Comparison of ENCODE assay signal across 8 cellular contexts in genomic region chr20:10674684-10675455, GRCh38. TPM values are rescaled to one million over a fixed set of nuclear protein-coding genes. Genes with fewer than 3 reads are reported as not detected.
DNase-seq lines count a peak whose midpoint lies in the region; ATAC-seq and TF ChIP-seq lines count a peak whose summit lies in the region.

No MANE protein-coding gene starts in this region.

- H3K4me3 ChIP-seq in RWPE2 (ENCODE audit: severe bottlenecking) (peak overlapping the region; percentile 69), breast epithelium (peak overlapping the region; percentile 86 to 93 (median 87)), skeletal muscle satellite cell (ENCODE audit: low read length) (peak overlapping the region; percentile 89)

- H3K27ac ChIP-seq in RWPE2 (ENCODE audit: poor library complexity, severe bottlenecking) (peak overlapping the region; percentile 92), breast epithelium (peak overlapping the region; percentile 96 to 98)

- H3K4me2 ChIP-seq in skeletal muscle satellite cell (ENCODE audit: low read length) = peak overlapping the region; percentile 91

- intact Hi-C loops in breast epithelium (cut with DNase I; ENCODE audit: low total_unique reads) = loop anchor here (10.0 kb wide), 2 partner anchors 110 to 1410 kb away; no protein-coding TSS in a partner anchor

- H3K9me3 ChIP-seq in RWPE2 (ENCODE audit: severe bottlenecking) (no peaks in the 10 kb centered on the region), breast epithelium (no peaks in the 10 kb centered on the region), skeletal muscle satellite cell (replicated peaks; ENCODE audit: low read length) (no peaks in the 10 kb centered on the region)

- TF ChIP-seq POLR2A in breast epithelium (IDR thresholded peaks at IDR 0.05) = no peak

- H3K36me3 ChIP-seq in RWPE2 (ENCODE audit: low read depth) = peaks cover 28% of the 10 kb centered on the region
- no peaks in the 10 kb centered on the region for H3K36me3 ChIP-seq in breast epithelium
- no peaks in the 10 kb centered on the region for H3K36me3 ChIP-seq in skeletal muscle satellite cell (ENCODE audit: insufficient read depth, low read length)

- TF ChIP-seq CTCF in RWPE2 (IDR thresholded peaks at IDR 0.05; ENCODE audit: poor library complexity, severe bottlenecking) (peak; percentile 94), breast epithelium (IDR thresholded peaks at IDR 0.05) (peak; percentile 93 to 94 (median 94))

- in situ Hi-C loops in KBM-7 (cut with MboI; ENCODE audit: low pct_unique_long_range_greater_than_20kb, low sequenced_read_pairs) = loop anchor here (25.0 kb wide), 1 partner anchor 213 kb away; no protein-coding TSS in a partner anchor

- H3K27me3 ChIP-seq in RWPE2 (ENCODE audit: insufficient read depth, poor library complexity, severe bottlenecking) = no peaks in the 10 kb centered on the region
- no peaks in the 10 kb centered on the region for H3K27me3 ChIP-seq in breast epithelium
- H3K27me3 ChIP-seq in skeletal muscle satellite cell (ENCODE audit: control insufficient read depth, insufficient read depth, low read length) = no peaks in the 10 kb centered on the region

- peak; percentile 65 for DNase-seq in activated CD4-positive, alpha-beta T cell treated with anti-CD3 and anti-CD28 coated beads for 48 hours
- no peak for DNase-seq in activated CD4-positive, alpha-beta T cell treated with anti-CD3 and anti-CD28 coated beads for 4 hours
- peak; percentile 67 for DNase-seq in H4 (ENCODE audit: low spot score)
- DNase-seq in KBM-7 = peak; percentile 85
- peak; percentile 81 for DNase-seq in RWPE2 (ENCODE audit: low spot score)
- DNase-seq in breast epithelium (ENCODE audit: low spot score in 2 of 2) = peak; percentile 63 to 77
- DNase-seq in iPS-NIHi7 (ENCODE audit: extremely low spot score) = peak; percentile 91

- peak overlapping the region; percentile 96 for H3K9ac ChIP-seq in skeletal muscle satellite cell (ENCODE audit: low read depth, low read length)

- peak; percentile 24 for ATAC-seq in RWPE2 (ENCODE audit: low read depth)

- peaks cover 18% of the 10 kb centered on the region for H3K4me1 ChIP-seq in RWPE2 (ENCODE audit: insufficient read depth, poor library complexity, severe bottlenecking)
- H3K4me1 ChIP-seq in breast epithelium = no peaks in the 10 kb centered on the region
- H3K4me1 ChIP-seq in skeletal muscle satellite cell (ENCODE audit: control insufficient read depth, insufficient read depth, low read length) = peaks cover 38% of the 10 kb centered on the region

RNA-seq across cellular contexts. Expression of gene JAG1, which starts 1.1 kb away (rescaled TPM):
- 8.4 and 9.9 TPM in 2 replicates for total RNA-seq in H4 (2014; rRNA removed; shearing (Covaris generic))
- total RNA-seq in breast epithelium = 10 to 100 TPM; 49.0 to 97.9 (median 75.7) TPM
- 11.1 and 15.2 TPM in 2 replicates for total RNA-seq in skeletal muscle satellite cell (2012; rRNA removed)

Comparison
In these comparisons a context has a peak if more than half of its experiments do, and no peak if none do; other contexts are left out.
1. DNase-seq: peak in activated CD4-positive, alpha-beta T cell treated with anti-CD3 and anti-CD28 coated beads for 48 hours (single experiment), H4 (single experiment), KBM-7 (single experiment), RWPE2 (single experiment), breast epithelium (2 of 2) and iPS-NIHi7 (single experiment); none in activated CD4-positive, alpha-beta T cell treated with anti-CD3 and anti-CD28 coated beads for 4 hours (0 of 2).
2. Peak in every context shown above with its lines, with median percentiles within 50 percentile points of each other: H3K4me3 ChIP-seq.